ENCODE assay signal across 10 cellular contexts in genomic region chr17:73142763-73143395, GRCh38. TPM values are rescaled to one million over a fixed set of nuclear protein-coding genes. Genes with fewer than 3 reads are reported as not detected.
DNase-seq lines count a peak whose midpoint lies in the region; ATAC-seq and TF ChIP-seq lines count a peak whose summit lies in the region.
"Had no signal": no experiment of that assay in that cellular context is flagged by ENCODE, and none has a peak within 500 bp of the region (broad histone marks: within the 10 kb centered on the region; RNA-seq: fewer than 3 reads in every experiment).

No MANE protein-coding gene starts in this region.

- H3K36me3 Mint-ChIP-seq in type B pancreatic cell: no peaks in the 10 kb centered on the region

- no peak overlapping the region for H3K4me3 ChIP-seq in fibroblast of pulmonary artery (replicated peaks; ENCODE audit: low read depth, low read length)

- H3K4me3 Mint-ChIP-seq in type B pancreatic cell: no peak overlapping the region

- peaks cover 4% of the 10 kb centered on the region for H3K4me1 Mint-ChIP-seq in type B pancreatic cell (ENCODE audit: unreplicated experiment)

- H3K27ac Mint-ChIP-seq in type B pancreatic cell: no peak overlapping the region

- DNase-seq in AG08395 (ENCODE audit: low spot score): peak; percentile 45
- peak; percentile 67 for DNase-seq in HCEC 1CT
- peak; percentile 27 for DNase-seq in SW480 (ENCODE audit: low spot score)
- peak; percentile 51 for DNase-seq in fibroblast of pulmonary artery (ENCODE audit: low read depth)
- DNase-seq in DMS 273 treated with DMSO at 0.1 percent for 48 hours (lab: John Stamatoyannopoulos, UW): no peak
- no peak for DNase-seq in type B pancreatic cell (ENCODE audit: extremely low spot score, unreplicated experiment)
- no peak for DNase-seq in omental fat pad (ENCODE audit: low spot score)
- DNase-seq: kidney, NCI-H82 had no signal

- TF ChIP-seq CTCF in fibroblast of pulmonary artery (IDR thresholded peaks at IDR 0.05; ENCODE audit: low read length, missing control alignments) (no peak), type B pancreatic cell (conservative IDR thresholded peaks at IDR 0.05) (no peak), omental fat pad (IDR thresholded peaks at IDR 0.05) (no peak)

- peaks cover 15% of the 10 kb centered on the region for H3K27me3 Mint-ChIP-seq in type B pancreatic cell

- H3K9me3 Mint-ChIP-seq in type B pancreatic cell: peaks cover 13% of the 10 kb centered on the region

- no peak for ATAC-seq in GM19351 (IDR thresholded peaks at IDR 0.05; ENCODE audit: unreplicated experiment)
- ATAC-seq in omental fat pad (ENCODE audit: low FRiP score): no peak

RNA-seq across cellular contexts. Expression of gene SSTR2, which starts 21.9 kb away (rescaled TPM):
- 5.5 and 10.4 TPM in 2 replicates for total RNA-seq in type B pancreatic cell (ENCODE audit: low replicate concordance)
- 1 to 10 TPM; 1.9 to 3.9 (median 3.6) TPM for total RNA-seq in omental fat pad

RNA-seq across cellular contexts. Expression of gene COG1, which starts 50.0 kb away (rescaled TPM):
- 36.5 and 37.2 TPM in 2 replicates for total RNA-seq in type B pancreatic cell (ENCODE audit: low replicate concordance)
- 10 to 100 TPM; 17.0 to 40.5 (median 23.7) TPM for total RNA-seq in omental fat pad

RNA-seq across cellular contexts. Expression of gene SLC39A11, which starts 50.4 kb away (rescaled TPM):
- 23.2 and 39.9 TPM in 2 replicates for total RNA-seq in type B pancreatic cell (ENCODE audit: low replicate concordance)
- total RNA-seq in omental fat pad: 10 to 100 TPM; 18.8 to 42.4 (median 31.3) TPM

Comparison
In these comparisons a context has a peak if more than half of its experiments do, and no peak if none do; other contexts are left out.
1. DNase-seq: peak in AG08395 (single experiment), HCEC 1CT (single experiment), SW480 (single experiment) and fibroblast of pulmonary artery (single experiment); none in DMS 273 treated with DMSO at 0.1 percent for 48 hours (single experiment), type B pancreatic cell (single experiment) and omental fat pad (single experiment).